12 cellular contexts compared by ENCODE assay signal in genomic region chr10:128855656-128856428, GRCh38.
A peak's percentile ranks its signal among the peaks of the same experiment; 100 is the strongest.
DNase-seq lines count a peak whose midpoint lies in the region; ATAC-seq and TF ChIP-seq lines count a peak whose summit lies in the region.
"Had no signal": no experiment of that assay in that cellular context is flagged by ENCODE, and none has a peak within 500 bp of the region (broad histone marks: within the 10 kb centered on the region; RNA-seq: fewer than 3 reads in every experiment).

No MANE protein-coding gene starts in this region.

- no peak overlapping the region for H3K4me2 ChIP-seq in neuronal stem cell (ENCODE audit: insufficient read depth, low read length, poor library complexity, severe bottlenecking)
- H3K4me2 ChIP-seq in MM.1S (ENCODE audit: low read depth, low read length), result no peak overlapping the region
- H3K4me2 ChIP-seq: BLaER1 treated with 17β-estradiol and CSF1 and Interleukin-3, amounts not matched to agents 10 nM and 100 nM had no signal

- TF ChIP-seq EP300 in gastroesophageal sphincter (IDR thresholded peaks at IDR 0.05), result no peak

- H3F3A ChIP-seq in MM.1S (ENCODE audit: insufficient read depth, low read length), result no peaks in the 10 kb centered on the region

- no peaks in the 10 kb centered on the region for H3K79me2 ChIP-seq in MM.1S (ENCODE audit: low read length)

- DNase-seq in left ventricle myocardium inferior (no peak), right atrium auricular region (ENCODE audit: low spot score) (no peak), neuronal stem cell (ENCODE audit: low spot score) (no peak), MM.1S (no peak), NCI-H748 treated with DMSO at 0.1 percent for 48 hours (lab: John Stamatoyannopoulos, UW) (no peak)
- DNase-seq: CD4-positive, CD25-positive, alpha-beta regulatory T cell; GOT3 had no signal

- no peak overlapping the region for H4K91ac ChIP-seq in neuronal stem cell (ENCODE audit: low read depth, low read length, poor library complexity)

- H2BK15ac ChIP-seq in neuronal stem cell (ENCODE audit: low read length), result peak overlapping the region; percentile 12

- H3K4me3 ChIP-seq in left ventricle myocardium inferior (no peak overlapping the region), right atrium auricular region (no peak overlapping the region), gastroesophageal sphincter (no peak overlapping the region), neuronal stem cell (ENCODE audit: low read length in 2 of 2) (no peak overlapping the region), MM.1S (ENCODE audit: low read length) (no peak overlapping the region)
- H3K4me3 ChIP-seq: BLaER1 treated with 17β-estradiol and CSF1 and Interleukin-3, amounts not matched to agents 10 nM and 100 nM; GM12878; HAP-1 had no signal

- no peaks in the 10 kb centered on the region for H3K9me2 ChIP-seq in MM.1S (replicated peaks; ENCODE audit: insufficient read depth, low read length)

- no peak for TF ChIP-seq POLR2A in gastroesophageal sphincter (IDR thresholded peaks at IDR 0.05)

- H2AFZ ChIP-seq in neuronal stem cell (ENCODE audit: low read length), result no peak overlapping the region
- H2AFZ ChIP-seq in MM.1S (ENCODE audit: low read length), result no peak overlapping the region

- H2BK5ac ChIP-seq in neuronal stem cell (ENCODE audit: low read length), result no peak overlapping the region

- H3K4me1 ChIP-seq in left ventricle myocardium inferior (peaks cover 55% of the 10 kb centered on the region), right atrium auricular region (peaks cover 0 to 44% of the 10 kb centered on the region in 2 donors), gastroesophageal sphincter (peaks cover 0 to 53% (median 9%) of the 10 kb centered on the region in 3 donors), neuronal stem cell (ENCODE audit: control insufficient read depth in 2 of 2, insufficient read depth in 1 of 2, low read depth in 1 of 2, low read length in 2 of 2) (peaks cover 0 to 2% of the 10 kb centered on the region in 2 donors), MM.1S (ENCODE audit: low read length) (no peaks in the 10 kb centered on the region)
- H3K4me1 ChIP-seq: HAP-1 had no signal

- TF ChIP-seq CTCF in left ventricle myocardium inferior (IDR thresholded peaks at IDR 0.05; ENCODE audit: borderline replicate concordance) (no peak), right atrium auricular region (IDR thresholded peaks at IDR 0.05) (no peak), gastroesophageal sphincter (IDR thresholded peaks at IDR 0.05) (no peak), MM.1S (IDR thresholded peaks at IDR 0.05; ENCODE audit: low read length) (no peak)

- H4K8ac ChIP-seq in neuronal stem cell (ENCODE audit: low read depth, low read length), result no peak overlapping the region

- no peak overlapping the region for H3K4ac ChIP-seq in neuronal stem cell (ENCODE audit: low read length)

- H3K9me3 ChIP-seq in left ventricle myocardium inferior (replicated peaks) (no peaks in the 10 kb centered on the region), right atrium auricular region (no peaks in the 10 kb centered on the region), gastroesophageal sphincter (no peaks in the 10 kb centered on the region), neuronal stem cell (replicated peaks in 1 of 2; ENCODE audit: control insufficient read depth in 2 of 2, insufficient read depth in 1 of 2, low read depth in 1 of 2, low read length in 2 of 2) (no peaks in the 10 kb centered on the region), MM.1S (replicated peaks; ENCODE audit: insufficient read depth, low read length) (no peaks in the 10 kb centered on the region)
- H3K9me3 ChIP-seq: BLaER1 treated with 17β-estradiol and CSF1 and Interleukin-3, amounts not matched to agents 10 nM and 100 nM; HAP-1 had no signal

- no peak overlapping the region for H2BK120ac ChIP-seq in neuronal stem cell (ENCODE audit: low read depth, low read length)

- intact Hi-C loops in left ventricle myocardium inferior (cut with micrococcal nuclease), result no loop called here

- no peak overlapping the region for H3K14ac ChIP-seq in neuronal stem cell (ENCODE audit: low read length)

- H3K27ac ChIP-seq in left ventricle myocardium inferior (replicated peaks), result peak overlapping the region; percentile 78
- peak overlapping the region in 1 of 2 donors; percentile 12 for H3K27ac ChIP-seq in right atrium auricular region
- H3K27ac ChIP-seq in gastroesophageal sphincter, result peak overlapping the region in 3 of 4 donors; percentile 36 to 48 (median 48)
- no peak overlapping the region for H3K27ac ChIP-seq in neuronal stem cell (replicated peaks; ENCODE audit: low read length)
- no peak overlapping the region for H3K27ac ChIP-seq in MM.1S (ENCODE audit: low read length)
- H3K27ac ChIP-seq: BLaER1 treated with 17β-estradiol and CSF1 and Interleukin-3, amounts not matched to agents 10 nM and 100 nM had no signal

- H3K9ac ChIP-seq in neuronal stem cell (ENCODE audit: low read depth, low read length, poor library complexity), result no peak overlapping the region
- H3K9ac ChIP-seq in MM.1S (ENCODE audit: low read length), result no peak overlapping the region
- H3K9ac ChIP-seq: BLaER1 treated with 17β-estradiol and CSF1 and Interleukin-3, amounts not matched to agents 10 nM and 100 nM had no signal

- H4K20me1 ChIP-seq in MM.1S (ENCODE audit: insufficient read depth, low read length), result no peaks in the 10 kb centered on the region
- H4K20me1 ChIP-seq: BLaER1 treated with 17β-estradiol and CSF1 and Interleukin-3, amounts not matched to agents 10 nM and 100 nM had no signal

- WGBS in gastroesophageal sphincter (ENCODE audit: low coverage in 1 of 2), 2 donors, result 71 to 85% methylated on average over 2 to 6 of the region's 14 CpGs
- WGBS in neuronal stem cell (ENCODE audit: extremely low coverage in 2 of 2, insufficient read length in 2 of 2, insufficient replicate concordance in 1 of 2), 2 donors, result no CpG with 5 or more reads among the region's 14 CpGs

- H2BK12ac ChIP-seq in neuronal stem cell (ENCODE audit: low read length), result no peak overlapping the region

- H3K36me3 ChIP-seq in left ventricle myocardium inferior, result no peaks in the 10 kb centered on the region
- no peaks in the 10 kb centered on the region for H3K36me3 ChIP-seq in right atrium auricular region
- no peaks in the 10 kb centered on the region for H3K36me3 ChIP-seq in gastroesophageal sphincter
- H3K36me3 ChIP-seq in neuronal stem cell (replicated peaks in 1 of 2; ENCODE audit: control insufficient read depth in 2 of 2, insufficient read depth in 2 of 2, low read length in 2 of 2), result no peaks in the 10 kb centered on the region
- no peaks in the 10 kb centered on the region for H3K36me3 ChIP-seq in MM.1S (replicated peaks; ENCODE audit: insufficient read depth, low read length)
- H3K36me3 ChIP-seq: BLaER1 treated with 17β-estradiol and CSF1 and Interleukin-3, amounts not matched to agents 10 nM and 100 nM; HAP-1 had no signal

- no peak overlapping the region for H2AK5ac ChIP-seq in neuronal stem cell (ENCODE audit: low read depth, low read length)

- ATAC-seq in gastroesophageal sphincter, result no peak
- no peak for ATAC-seq in GM18868 (IDR thresholded peaks at IDR 0.05; ENCODE audit: unreplicated experiment)
- ATAC-seq: GM12878 had no signal

- H3K79me1 ChIP-seq in neuronal stem cell (ENCODE audit: low read depth, low read length), result no peaks in the 10 kb centered on the region

- H3K23ac ChIP-seq in neuronal stem cell (ENCODE audit: low read depth, low read length, poor library complexity), result no peak overlapping the region

- H3K18ac ChIP-seq in neuronal stem cell (ENCODE audit: low read length), result peak overlapping the region; percentile 54

- H3K27me3 ChIP-seq in left ventricle myocardium inferior (ENCODE audit: low read depth) (no peaks in the 10 kb centered on the region), right atrium auricular region (no peaks in the 10 kb centered on the region), gastroesophageal sphincter (no peaks in the 10 kb centered on the region), neuronal stem cell (ENCODE audit: control insufficient read depth in 3 of 3, insufficient read depth in 3 of 3, low read depth in 1 of 3, low read length in 3 of 3) (no peaks in the 10 kb centered on the region), MM.1S (replicated peaks; ENCODE audit: insufficient read depth, low read length) (no peaks in the 10 kb centered on the region)
- H3K27me3 ChIP-seq: BLaER1 treated with 17β-estradiol and CSF1 and Interleukin-3, amounts not matched to agents 10 nM and 100 nM had no signal

Comparison
In these comparisons a context has a peak if more than half of its experiments do, and no peak if none do; other contexts are left out.
1. H3K27ac ChIP-seq: peak in left ventricle myocardium inferior (single experiment) and gastroesophageal sphincter (3 of 4); none in neuronal stem cell (single experiment) and MM.1S (single experiment).